7 cellular contexts compared by ENCODE assay signal in genomic region chr1:1724035-1724864, GRCh38.
DNase-seq lines count a peak whose midpoint lies in the region; ATAC-seq and TF ChIP-seq lines count a peak whose summit lies in the region.
"Not testable (repeated sequence)": the region's sequence is repeated elsewhere in the genome, so short reads cannot be mapped to it uniquely, and the experiment has no call there.

TSS of gene CDK11A (minus strand) at chr1:1724357. CDS start at chr1:1722818, 1,539 bp downstream.

- TF ChIP-seq CTCF in astrocyte of the cerebellum (IDR thresholded peaks at IDR 0.05; ENCODE audit: low read depth, low read length, missing control alignments), result peak; percentile 33
- peak; percentile 25 for TF ChIP-seq CTCF in retinal pigment epithelial cell (conservative IDR thresholded peaks at IDR 0.05; ENCODE audit: low read depth, low read length)

- DNase-seq in NCI-H2029 treated with DMSO at 0.1 percent for 48 hours (lab: John Stamatoyannopoulos, UW) (peak; percentile 70), T-helper 9 cell (peak; percentile 99), astrocyte of the cerebellum (ENCODE audit: low read depth) (peak; percentile 100), hippocampal formation (lab: John Stamatoyannopoulos, UW) (peak; percentile 92 to 96), retinal pigment epithelial cell (ENCODE audit: low read depth) (peak; percentile 99)

- ATAC-seq in GM18502 (IDR thresholded peaks at IDR 0.05; ENCODE audit: poor library complexity, unreplicated experiment) (peak; percentile 91), HG02973 (IDR thresholded peaks at IDR 0.05; ENCODE audit: unreplicated experiment) (peak; percentile 87)

- H3K4me3 ChIP-seq in astrocyte of the cerebellum (ENCODE audit: low read depth, low read length) (peak within 1 kb of the TSS; percentile 63), retinal pigment epithelial cell (ENCODE audit: low read length) (peak within 1 kb of the TSS; percentile 69)

- in situ Hi-C loops in astrocyte of the cerebellum (cut with HindIII; ENCODE audit: low sequenced_read_pairs), result not testable (repeated sequence)

Comparison
In these comparisons a context has a peak if more than half of its experiments do, and no peak if none do; other contexts are left out.
1. Peak in every context shown above with its lines: DNase-seq, ATAC-seq and H3K4me3 ChIP-seq.